Comparison of ENCODE assay signal across 16 cellular contexts in genomic region chr18:76357174-76357573, GRCh38.
"Had no signal": no experiment of that assay in that cellular context is flagged by ENCODE, and none has a peak within 500 bp of the region (broad histone marks: within the 10 kb centered on the region; RNA-seq: fewer than 3 reads in every experiment).

No MANE protein-coding gene starts in this region.

- H3K27ac Mint-ChIP-seq: naive thymus-derived CD8-positive, alpha-beta T cell; stimulated activated naive CD8-positive, alpha-beta T cell treated with anti-CD3 and anti-CD28 coated beads, Interleukin-15, amount 100 ng/mL, for 72 hours; type B pancreatic cell had no signal

- DNase-seq: cortex of kidney; effector CD4-positive, alpha-beta T cell; left ventricle myocardium superior; lower lobe of right lung; naive thymus-derived CD8-positive, alpha-beta T cell; occipital lobe; pancreas; stimulated activated CD4-positive, alpha-beta T cell treated with anti-CD3 and anti-CD28 coated beads, Interleukin-12 subunit alpha, Interleukin-12 subunit beta, amount 100 ng/mL, for 4 hours; stimulated activated CD4-positive, alpha-beta T cell treated with anti-CD3 and anti-CD28 coated beads, Interleukin-1b, Interleukin-23, amount 100 ng/mL, for 48 hours; stimulated activated CD4-positive, alpha-beta T cell treated with anti-CD3 and anti-CD28 coated beads, Interleukin-4, amount 100 ng/mL, for 1 hour; stimulated activated CD8-positive, alpha-beta memory T cell treated with anti-CD3 and anti-CD28 coated beads, Interleukin-4, amount 100 ng/mL, for 48 hours; stimulated activated naive CD4-positive, alpha-beta T cell; stimulated activated naive CD8-positive, alpha-beta T cell treated with anti-CD3 and anti-CD28 coated beads, Interleukin-15, amount 100 ng/mL, for 72 hours; tibial artery had no signal

- H3K4me3 Mint-ChIP-seq: naive thymus-derived CD8-positive, alpha-beta T cell; stimulated activated naive CD8-positive, alpha-beta T cell treated with anti-CD3 and anti-CD28 coated beads, Interleukin-15, amount 100 ng/mL, for 72 hours; type B pancreatic cell had no signal

- H3K27me3 Mint-ChIP-seq: naive thymus-derived CD8-positive, alpha-beta T cell; stimulated activated naive CD8-positive, alpha-beta T cell treated with anti-CD3 and anti-CD28 coated beads, Interleukin-15, amount 100 ng/mL, for 72 hours; type B pancreatic cell had no signal

- ATAC-seq: left ventricle myocardium superior; lower lobe of right lung; naive thymus-derived CD8-positive, alpha-beta T cell; pancreas; sciatic nerve; stimulated activated naive CD8-positive, alpha-beta T cell treated with anti-CD3 and anti-CD28 coated beads, Interleukin-15, amount 100 ng/mL, for 72 hours had no signal

- H3K4me1 Mint-ChIP-seq: stimulated activated naive CD8-positive, alpha-beta T cell treated with anti-CD3 and anti-CD28 coated beads, Interleukin-15, amount 100 ng/mL, for 72 hours had no signal
